Comparison of ENCODE assay signal across 10 cellular contexts in the genomic region with DNA sequence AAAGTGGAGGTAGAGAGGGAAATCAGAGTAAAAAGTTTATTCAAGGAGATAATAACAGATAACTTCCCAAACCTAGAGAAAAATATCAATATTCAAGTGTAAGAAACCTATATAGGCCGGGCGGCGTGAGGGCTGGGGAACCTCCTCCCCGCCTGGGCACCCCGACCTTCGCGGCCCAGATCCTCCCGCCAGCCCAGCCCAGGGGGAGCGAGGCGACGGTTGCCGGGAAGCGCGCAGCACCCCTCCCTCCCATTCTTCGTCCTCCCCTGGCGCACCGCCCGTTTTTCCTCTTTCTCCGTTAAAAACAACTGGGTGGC. TPM values are rescaled to one million over a fixed set of nuclear protein-coding genes. Genes with fewer than 3 reads are reported as not detected.
DNase-seq lines count a peak whose midpoint lies in the region; ATAC-seq, FAIRE-seq and TF ChIP-seq lines count a peak whose summit lies in the region.
"Had no signal": no experiment of that assay in that cellular context is flagged by ENCODE, and none has a peak within 500 bp of the region (broad histone marks: within the 10 kb centered on the region; RNA-seq: fewer than 3 reads in every experiment).

No MANE protein-coding gene starts in this region.

- H3K9me3 ChIP-seq in body of pancreas (no peaks in the 10 kb centered on the region), kidney (ENCODE audit: control insufficient read depth in 1 of 2, low read length in 2 of 2) (no peaks in the 10 kb centered on the region)

- H3K36me3 Mint-ChIP-seq in stimulated activated naive B cell treated with anti-CD40 and anti-IgM and Interleukin-4, amounts not matched to agents 10 μg/mL and 1 μg/mL and 100 μg/mL, for 72 hours = peaks cover 1 to 13% of the 10 kb centered on the region in 2 donors

- 0 to 2% methylated on average over 17 to 19 of the region's 19 CpGs for WGBS in body of pancreas, 2 donors

- peak overlapping the region; percentile 82 to 88 for H3K4me3 Mint-ChIP-seq in stimulated activated naive B cell treated with anti-CD40 and anti-IgM and Interleukin-4, amounts not matched to agents 10 μg/mL and 1 μg/mL and 100 μg/mL, for 72 hours

- DNase-seq in LNCaP clone FGC (ENCODE audit: low read depth) (no peak), body of pancreas (no peak), kidney (no peak), NCI-H2081 (lab: John Stamatoyannopoulos, UW) (no peak), NCI-H1694 (lab: John Stamatoyannopoulos, UW) (no peak)
- DNase-seq in stimulated activated naive B cell treated with anti-CD40 and anti-IgM and Interleukin-4, amounts not matched to agents 10 μg/mL and 1 μg/mL and 100 μg/mL, for 72 hours = no peak

- peaks cover 34% of the 10 kb centered on the region for H3K4me1 ChIP-seq in body of pancreas
- H3K4me1 ChIP-seq in kidney (ENCODE audit: control insufficient read depth in 1 of 2, insufficient read depth in 1 of 2, low read depth in 1 of 2, low read length in 2 of 2) = peaks cover 0 to 3% of the 10 kb centered on the region in 2 donors

- no peaks in the 10 kb centered on the region for H3K27me3 ChIP-seq in body of pancreas

- H3K36me3 ChIP-seq in body of pancreas (replicated peaks in 1 of 2; ENCODE audit: insufficient read depth in 1 of 2, low read depth in 2 of 2) (no peaks in the 10 kb centered on the region), kidney (ENCODE audit: control insufficient read depth in 1 of 2, insufficient read depth in 2 of 2, low read length in 2 of 2) (no peaks in the 10 kb centered on the region)

- ATAC-seq in body of pancreas (no peak), GM21619 (IDR thresholded peaks at IDR 0.05; ENCODE audit: unreplicated experiment) (no peak), GM18498 (IDR thresholded peaks at IDR 0.05; ENCODE audit: unreplicated experiment) (no peak)
- peak; percentile 15 to 32 for ATAC-seq in stimulated activated naive B cell treated with anti-CD40 and anti-IgM and Interleukin-4, amounts not matched to agents 10 μg/mL and 1 μg/mL and 100 μg/mL, for 72 hours (replicated peaks)

- peak overlapping the region in 1 of 2 donors; percentile 26 for H3K9ac ChIP-seq in kidney (ENCODE audit: low read length in 2 of 2)

- H3K4me1 Mint-ChIP-seq in stimulated activated naive B cell treated with anti-CD40 and anti-IgM and Interleukin-4, amounts not matched to agents 10 μg/mL and 1 μg/mL and 100 μg/mL, for 72 hours = peaks cover 13 to 37% of the 10 kb centered on the region in 2 donors

- intact Hi-C loops in body of pancreas (cut with DNase I) (no loop called here), kidney (cut with DNase I) (no loop called here)

- peak overlapping the region; percentile 83 to 97 (median 95) for H3K27ac ChIP-seq in body of pancreas
- peak overlapping the region; percentile 51 to 71 for H3K27ac ChIP-seq in kidney (ENCODE audit: low read depth in 2 of 2, low read length in 2 of 2)

- H3K4me3 ChIP-seq in LNCaP clone FGC (ENCODE audit: low read depth, low read length) (peak overlapping the region; percentile 58), body of pancreas (peak overlapping the region in 1 of 2 donors; percentile 70), kidney (ENCODE audit: low read length in 2 of 2) (peak overlapping the region; percentile 60)

- no peak for TF ChIP-seq CTCF in LNCaP clone FGC (IDR thresholded peaks at IDR 0.05; ENCODE audit: control insufficient read depth, extremely low read depth, insufficient read depth)
- TF ChIP-seq CTCF in body of pancreas (IDR thresholded peaks at IDR 0.05) = no peak
- TF ChIP-seq CTCF in kidney (IDR thresholded peaks at IDR 0.05; ENCODE audit: borderline replicate concordance, extremely low read depth, insufficient read depth) = no peak

- no peak for FAIRE-seq in kidney (lab: Jason Lieb, UNC)
- FAIRE-seq: TTC549 had no signal

- peaks cover 79 to 87% of the 10 kb centered on the region in 2 donors for H3K27me3 Mint-ChIP-seq in stimulated activated naive B cell treated with anti-CD40 and anti-IgM and Interleukin-4, amounts not matched to agents 10 μg/mL and 1 μg/mL and 100 μg/mL, for 72 hours

- H3K27ac Mint-ChIP-seq in stimulated activated naive B cell treated with anti-CD40 and anti-IgM and Interleukin-4, amounts not matched to agents 10 μg/mL and 1 μg/mL and 100 μg/mL, for 72 hours = no peak overlapping the region

- peaks cover 2 to 6% of the 10 kb centered on the region in 2 donors for H3K9me3 Mint-ChIP-seq in stimulated activated naive B cell treated with anti-CD40 and anti-IgM and Interleukin-4, amounts not matched to agents 10 μg/mL and 1 μg/mL and 100 μg/mL, for 72 hours

- no peak for TF ChIP-seq POLR2A in body of pancreas (IDR thresholded peaks at IDR 0.05)

RNA-seq across cellular contexts. Expression of gene SFTPD, which starts 32.4 kb away (rescaled TPM):
- total RNA-seq in body of pancreas = 1 to 10 TPM in 1 of 2 donors, under 1 TPM in 1; 0.33 to 1.6 TPM
- total RNA-seq in kidney = 1.7 TPM
- 1.7 TPM for polyA plus RNA-seq in kidney (ENCODE audit: insufficient read depth, low read depth, low replicate concordance)
- total RNA-seq: pulmonary artery endothelial cell had no signal

Comparison
In these comparisons a context has a peak if more than half of its experiments do, and no peak if none do; other contexts are left out.
1. ATAC-seq: peak in stimulated activated naive B cell treated with anti-CD40 and anti-IgM and Interleukin-4, amounts not matched to agents 10 μg/mL and 1 μg/mL and 100 μg/mL, for 72 hours (2 of 2); none in body of pancreas (single experiment), GM21619 (single experiment) and GM18498 (single experiment).